Comparison of ENCODE assay signal across 10 cellular contexts in the genomic region with DNA sequence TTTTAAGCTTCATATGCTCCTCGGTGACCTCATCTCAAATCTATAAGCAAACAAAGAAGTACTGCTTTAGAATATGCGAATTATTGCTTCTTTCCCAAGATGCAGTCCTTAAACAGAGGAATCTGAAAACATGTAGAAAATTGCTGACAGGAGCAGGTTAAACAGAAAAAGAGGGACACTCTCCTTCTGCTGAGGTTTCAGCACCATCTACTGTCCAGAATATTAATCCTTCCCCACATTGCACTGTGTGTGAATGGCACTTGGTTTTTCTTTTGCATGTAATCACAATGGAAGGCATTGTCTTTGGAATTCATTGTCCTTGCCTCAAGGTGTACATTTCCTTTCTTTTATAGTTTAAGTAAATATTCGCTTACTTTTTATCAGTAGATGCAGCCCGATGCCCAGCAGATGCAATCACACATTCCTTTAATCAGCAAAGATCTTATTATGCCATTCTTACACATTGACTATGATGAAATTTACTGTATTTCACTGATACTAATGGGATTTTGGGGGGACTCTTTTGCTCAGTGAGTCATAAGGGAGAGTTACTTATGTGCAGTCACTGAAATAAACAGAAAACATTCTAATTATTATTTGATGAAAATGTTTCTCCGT.
A peak's percentile ranks its signal among the peaks of the same experiment; 100 is the strongest.
DNase-seq lines count a peak whose midpoint lies in the region; ATAC-seq, FAIRE-seq and TF ChIP-seq lines count a peak whose summit lies in the region.
"Had no signal": no experiment of that assay in that cellular context is flagged by ENCODE, and none has a peak within 500 bp of the region (broad histone marks: within the 10 kb centered on the region; RNA-seq: fewer than 3 reads in every experiment).

No MANE protein-coding gene starts in this region.

- peak; percentile 21 for FAIRE-seq in A204.1 (lab: Jason Lieb, UNC)
- FAIRE-seq: G401.6 had no signal

- H3K4me3 ChIP-seq in PC-9, result no peak overlapping the region
- H3K4me3 ChIP-seq in smooth muscle cell, result no peak overlapping the region
- H3K4me3 ChIP-seq: skin epidermis had no signal

- no peaks in the 10 kb centered on the region for H3K9me2 ChIP-seq in PC-9 (ENCODE audit: insufficient read depth)

- ATAC-seq in GM18909 (IDR thresholded peaks at IDR 0.05; ENCODE audit: poor library complexity, unreplicated experiment) (peak; percentile 69), HG03457 (IDR thresholded peaks at IDR 0.05; ENCODE audit: unreplicated experiment) (peak; percentile 79), foreskin keratinocyte (peak; percentile 52)

- WGBS in smooth muscle cell (ENCODE audit: low lambda C conversion rate), result 48% methylated on average over 5 of the region's 5 CpGs

- no peaks in the 10 kb centered on the region for H3K36me3 ChIP-seq in PC-9 (ENCODE audit: low read depth)
- H3K36me3 ChIP-seq in smooth muscle cell (ENCODE audit: low read depth), result no peaks in the 10 kb centered on the region

- no peak overlapping the region for H3K27ac ChIP-seq in PC-9
- H3K27ac ChIP-seq in foreskin keratinocyte, result no peak overlapping the region
- no peak overlapping the region for H3K27ac ChIP-seq in smooth muscle cell (ENCODE audit: low read depth)
- H3K27ac ChIP-seq: skin epidermis had no signal

- intact Hi-C loops in PC-9 (cut with micrococcal nuclease; ENCODE audit: unreplicated experiment), result no loop called here

- H3K9me3 ChIP-seq in PC-9 (ENCODE audit: insufficient read depth, low read depth) (no peaks in the 10 kb centered on the region), smooth muscle cell (replicated peaks; ENCODE audit: low read depth) (no peaks in the 10 kb centered on the region)

- no TSS peak for BruUV-seq in PC-9 (replicated peaks; lab: Mats Ljungman, UMichigan)

- POLR2A ChIA-PET in PC-9 (lab: Charles Lee; ENCODE audit: unreplicated experiment), result no interaction called here

- no peak overlapping the region for H2AFZ ChIP-seq in PC-9
- H2AFZ ChIP-seq in smooth muscle cell (ENCODE audit: low read depth), result no peak overlapping the region

- H3K27me3 ChIP-seq in PC-9 (ENCODE audit: insufficient read depth, low read depth), result no peaks in the 10 kb centered on the region
- no peaks in the 10 kb centered on the region for H3K27me3 ChIP-seq in foreskin keratinocyte
- H3K27me3 ChIP-seq in smooth muscle cell (ENCODE audit: low read depth), result no peaks in the 10 kb centered on the region

- H3F3A ChIP-seq in PC-9 (ENCODE audit: insufficient read depth, low read depth) (no peaks in the 10 kb centered on the region), smooth muscle cell (ENCODE audit: low read depth) (no peaks in the 10 kb centered on the region)

- CTCF ChIA-PET in PC-9 (lab: Charles Lee), result no interaction called here

- H4K20me1 ChIP-seq in PC-9 (ENCODE audit: insufficient read depth), result no peaks in the 10 kb centered on the region
- no peaks in the 10 kb centered on the region for H4K20me1 ChIP-seq in smooth muscle cell (ENCODE audit: low read depth)

- H3K79me2 ChIP-seq in PC-9 (ENCODE audit: low read depth), result no peaks in the 10 kb centered on the region
- no peaks in the 10 kb centered on the region for H3K79me2 ChIP-seq in smooth muscle cell (ENCODE audit: low read depth)

- H3K9ac ChIP-seq in smooth muscle cell (ENCODE audit: low read depth), result no peak overlapping the region

- no peaks in the 10 kb centered on the region for H3K4me1 ChIP-seq in PC-9 (replicated peaks; ENCODE audit: insufficient read depth)
- no peaks in the 10 kb centered on the region for H3K4me1 ChIP-seq in foreskin keratinocyte
- H3K4me1 ChIP-seq in smooth muscle cell (ENCODE audit: low read depth), result no peaks in the 10 kb centered on the region

- peak; percentile 33; the same call in 1 of the 2 replicates for TF ChIP-seq CTCF in PC-9 (conservative IDR thresholded peaks at IDR 0.05)
- peak; percentile 48 for TF ChIP-seq CTCF in foreskin keratinocyte (conservative IDR thresholded peaks at IDR 0.05)
- peak; percentile 67 for TF ChIP-seq CTCF in smooth muscle cell (IDR thresholded peaks at IDR 0.05; ENCODE audit: borderline replicate concordance, insufficient read depth, poor library complexity, severe bottlenecking)

- H3K4me2 ChIP-seq in PC-9 (no peak overlapping the region), smooth muscle cell (no peak overlapping the region)

- no peak for DNase-seq in PC-9
- peak in 1 of 2 donors; percentile 3 for DNase-seq in foreskin keratinocyte
- DNase-seq in smooth muscle cell (lab: John Stamatoyannopoulos, UW; ENCODE audit: unreplicated experiment), result no peak
- DNase-seq in NK-92 (lab: John Stamatoyannopoulos, UW; ENCODE audit: unreplicated experiment), result no peak
- DNase-seq in T-helper 1 cell, result no peak
